Comparison of ENCODE assay signal across 17 cellular contexts in the genomic region with DNA sequence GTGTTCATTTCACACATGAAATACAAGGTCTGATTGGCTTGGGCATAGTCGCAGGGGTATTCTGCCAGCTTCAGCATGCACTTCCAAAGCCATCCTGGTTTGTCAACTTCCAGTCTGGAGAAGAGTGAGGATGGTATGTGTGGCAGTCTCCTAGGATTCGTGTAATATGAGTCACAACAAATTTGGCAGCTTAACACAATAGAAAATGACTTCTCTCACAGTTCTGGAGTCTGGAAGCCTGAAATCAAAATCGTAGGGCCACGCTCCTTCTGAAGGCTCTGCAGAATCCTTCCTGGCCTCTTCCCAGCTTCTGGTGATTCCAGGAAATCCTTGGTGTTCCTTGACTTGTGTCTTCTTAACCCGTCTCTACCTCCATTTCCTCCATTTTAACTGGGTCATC.
A peak's percentile ranks its signal among the peaks of the same experiment; 100 is the strongest.
DNase-seq lines count a peak whose midpoint lies in the region; TF ChIP-seq lines count a peak whose summit lies in the region.
"Had no signal": no experiment of that assay in that cellular context is flagged by ENCODE, and none has a peak within 500 bp of the region (broad histone marks: within the 10 kb centered on the region; RNA-seq: fewer than 3 reads in every experiment).

No MANE protein-coding gene starts in this region.

- H3K9me3 ChIP-seq in vagina, result no peaks in the 10 kb centered on the region

- no peak overlapping the region for H3K27ac Mint-ChIP-seq in activated naive CD4-positive, alpha-beta T cell treated with anti-CD3 and anti-CD28 coated beads for 36 hours
- H3K27ac Mint-ChIP-seq in endothelial cell (ENCODE audit: unreplicated experiment), result no peak overlapping the region
- H3K27ac Mint-ChIP-seq: activated T-cell treated with anti-CD3 and anti-CD28 coated beads, Interleukin-2, amount 50 U/mL, for 24 hours had no signal

- TF ChIP-seq RAD21 in Ishikawa (IDR thresholded peaks at IDR 0.05; ENCODE audit: low read depth), result no peak

- CTCF ChIA-PET in activated naive CD4-positive, alpha-beta T cell treated with anti-CD3 and anti-CD28 coated beads for 36 hours (lab: Charles Lee), result interaction anchor here (1.5 kb wide), 1 partner anchor 32 kb away, joined by 3 read pairs; no protein-coding TSS in a partner anchor

- TF ChIP-seq CTCF in astrocyte of the cerebellum (IDR thresholded peaks at IDR 0.05; ENCODE audit: low read depth, low read length, missing control alignments) (no peak), vagina (IDR thresholded peaks at IDR 0.05) (no peak), endothelial cell (IDR thresholded peaks at IDR 0.05; ENCODE audit: unreplicated experiment) (no peak)

- H3K27me3 Mint-ChIP-seq in activated naive CD4-positive, alpha-beta T cell treated with anti-CD3 and anti-CD28 coated beads for 36 hours (ENCODE audit: low read depth), result no peaks in the 10 kb centered on the region
- H3K27me3 Mint-ChIP-seq in endothelial cell (ENCODE audit: unreplicated experiment), result peaks cover 4% of the 10 kb centered on the region
- H3K27me3 Mint-ChIP-seq: activated T-cell treated with anti-CD3 and anti-CD28 coated beads, Interleukin-2, amount 50 U/mL, for 24 hours had no signal

- H3K36me3 ChIP-seq in vagina, result no peaks in the 10 kb centered on the region

- H3K27me3 ChIP-seq in vagina, result no peaks in the 10 kb centered on the region

- H3K4me3 Mint-ChIP-seq in activated naive CD4-positive, alpha-beta T cell treated with anti-CD3 and anti-CD28 coated beads for 36 hours, result no peak overlapping the region
- H3K4me3 Mint-ChIP-seq in endothelial cell (ENCODE audit: unreplicated experiment), result no peak overlapping the region
- H3K4me3 Mint-ChIP-seq: activated T-cell treated with anti-CD3 and anti-CD28 coated beads, Interleukin-2, amount 50 U/mL, for 24 hours; H9 had no signal

- in situ Hi-C loops in astrocyte of the cerebellum (cut with HindIII; ENCODE audit: low sequenced_read_pairs), result no loop called here

- no peak for TF ChIP-seq POLR2A in vagina (IDR thresholded peaks at IDR 0.05)

- H3K4me1 Mint-ChIP-seq in activated naive CD4-positive, alpha-beta T cell treated with anti-CD3 and anti-CD28 coated beads for 36 hours (ENCODE audit: low read depth), result no peaks in the 10 kb centered on the region
- peaks cover 19% of the 10 kb centered on the region for H3K4me1 Mint-ChIP-seq in endothelial cell (ENCODE audit: unreplicated experiment)

- DNase-seq in AG08395 (ENCODE audit: low spot score), result peak; percentile 73
- peak; percentile 36 for DNase-seq in astrocyte of the cerebellum (ENCODE audit: low read depth)
- peak; percentile 47 for DNase-seq in glomerular visceral epithelial cell (ENCODE audit: extremely low spot score)
- DNase-seq in vagina (ENCODE audit: extremely low spot score in 2 of 2), result no peak
- DNase-seq in activated naive CD4-positive, alpha-beta T cell treated with anti-CD3 and anti-CD28 coated beads for 36 hours, result no peak
- no peak for DNase-seq in endothelial cell (ENCODE audit: low spot score)
- DNase-seq in RPMI8226, result no peak
- DNase-seq: activated CD4-positive, alpha-beta T cell treated with anti-CD3 and anti-CD28 coated beads, Interleukin-2, amount 50 U/mL, for 1 hour; activated T-cell treated with anti-CD3 and anti-CD28 coated beads, Interleukin-2, amount 50 U/mL, for 24 hours; AML-193; amniotic stem cell; H9; NCI-H1930; NCI-H748 treated with DMSO at 0.1 percent for 48 hours; SHP77 treated with DMSO at 0.1 percent for 48 hours had no signal

- no peaks in the 10 kb centered on the region for H3K4me1 ChIP-seq in vagina

- H3K9me3 Mint-ChIP-seq in activated naive CD4-positive, alpha-beta T cell treated with anti-CD3 and anti-CD28 coated beads for 36 hours, result no peaks in the 10 kb centered on the region
- no peaks in the 10 kb centered on the region for H3K9me3 Mint-ChIP-seq in endothelial cell (ENCODE audit: unreplicated experiment)
- H3K9me3 Mint-ChIP-seq: activated T-cell treated with anti-CD3 and anti-CD28 coated beads, Interleukin-2, amount 50 U/mL, for 24 hours; H9 had no signal

- no peak overlapping the region for H3K4me3 ChIP-seq in astrocyte of the cerebellum (ENCODE audit: low read depth, low read length)
- H3K4me3 ChIP-seq in vagina, result no peak overlapping the region

- TF ChIP-seq EP300 in Ishikawa (IDR thresholded peaks at IDR 0.05; ENCODE audit: borderline replicate concordance), result no peak

- intact Hi-C loops in vagina (cut with DNase I), result no loop called here
- intact Hi-C loops in activated naive CD4-positive, alpha-beta T cell treated with anti-CD3 and anti-CD28 coated beads for 36 hours (cut with micrococcal nuclease), result no loop called here

- no peak overlapping the region for H3K27ac ChIP-seq in vagina
- H3K27ac ChIP-seq: parathyroid adenoma had no signal

- H3K36me3 Mint-ChIP-seq in activated naive CD4-positive, alpha-beta T cell treated with anti-CD3 and anti-CD28 coated beads for 36 hours (ENCODE audit: low read depth), result no peaks in the 10 kb centered on the region
- H3K36me3 Mint-ChIP-seq in endothelial cell (ENCODE audit: low read depth, unreplicated experiment), result peaks cover 47% of the 10 kb centered on the region

TF ChIP-seq in Ishikawa, 13 proteins besides CTCF, POLR2A, EP300 and RAD21:
- TF ChIP-seq USF1 (IDR thresholded peaks at IDR 0.05), result no peak
- TF ChIP-seq TEAD4 (IDR thresholded peaks at IDR 0.05), result 0 out of 2 replicates have a peak, but pooled peaks have one; percentile 19
- TF ChIP-seq, protein P1, sequence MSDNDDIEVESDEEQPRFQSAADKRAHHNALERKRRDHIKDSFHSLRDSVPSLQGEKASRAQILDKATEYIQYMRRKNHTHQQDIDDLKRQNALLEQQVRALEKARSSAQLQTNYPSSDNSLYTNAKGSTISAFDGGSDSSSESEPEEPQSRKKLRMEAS (IDR thresholded peaks at IDR 0.05), result no peak
- TF ChIP-seq FOXM1 (IDR thresholded peaks at IDR 0.05; ENCODE audit: borderline replicate concordance, low read depth), result no peak

Comparison
In these comparisons a context has a peak if more than half of its experiments do, and no peak if none do; other contexts are left out.
1. DNase-seq: peak in AG08395 (single experiment), astrocyte of the cerebellum (single experiment) and glomerular visceral epithelial cell (single experiment); none in vagina (0 of 2), activated naive CD4-positive, alpha-beta T cell treated with anti-CD3 and anti-CD28 coated beads for 36 hours (single experiment), endothelial cell (single experiment) and RPMI8226 (single experiment).